8 cellular contexts compared by ENCODE assay signal in the genomic region with DNA sequence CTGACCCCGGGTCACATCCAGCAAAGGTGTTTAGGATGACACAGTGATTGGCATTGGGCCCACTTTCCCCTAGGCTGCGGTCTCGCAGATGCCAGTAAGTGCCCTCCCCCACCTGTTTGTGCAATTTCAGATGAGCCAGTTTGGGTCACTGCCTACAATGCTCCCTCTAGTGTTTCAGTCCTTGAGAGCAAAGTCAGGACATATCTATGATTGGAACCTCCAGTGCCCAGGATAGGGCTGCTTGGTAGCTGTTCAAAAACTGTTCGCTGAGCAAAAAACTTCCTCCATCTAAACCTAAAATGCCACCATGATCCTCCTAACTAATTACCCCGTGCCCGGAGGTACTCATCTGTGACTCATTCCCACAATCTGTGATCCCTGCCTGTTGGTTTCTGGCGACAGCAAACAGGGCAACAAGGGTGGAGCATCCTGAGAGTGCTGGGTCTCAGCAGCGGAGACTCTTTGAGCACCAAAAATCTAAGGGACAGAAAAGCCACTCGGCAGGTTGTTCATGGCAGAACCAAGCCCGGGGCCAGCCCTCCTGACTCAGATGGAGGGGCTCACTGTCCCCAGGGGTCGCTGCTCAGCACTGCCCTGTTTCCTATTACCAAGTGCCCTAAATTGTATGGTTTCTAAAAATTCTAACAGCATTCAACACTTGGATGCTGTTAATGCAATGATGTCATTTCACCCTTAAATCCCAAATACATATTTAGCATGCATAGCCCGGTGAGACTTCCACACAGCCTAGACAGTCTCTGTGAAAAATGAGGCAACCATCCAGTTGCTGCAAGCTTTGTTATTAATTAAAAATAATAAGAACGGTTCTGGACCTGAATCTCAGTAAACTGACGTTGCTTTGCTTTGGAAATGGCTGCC. TPM values are rescaled to one million over a fixed set of nuclear protein-coding genes. Genes with fewer than 3 reads are reported as not detected.
A peak's percentile ranks its signal among the peaks of the same experiment; 100 is the strongest.
DNase-seq lines count a peak whose midpoint lies in the region; ATAC-seq and TF ChIP-seq lines count a peak whose summit lies in the region.

No MANE protein-coding gene starts in this region.

- no peaks in the 10 kb centered on the region for H3K36me3 ChIP-seq in breast epithelium
- no peaks in the 10 kb centered on the region for H3K36me3 ChIP-seq in lower lobe of right lung

- peak; percentile 56 for ATAC-seq in GM18868 (IDR thresholded peaks at IDR 0.05; ENCODE audit: unreplicated experiment)
- ATAC-seq in lower lobe of right lung = peak; percentile 47 to 53
- ATAC-seq in HG03159 (IDR thresholded peaks at IDR 0.05; ENCODE audit: unreplicated experiment) = no peak
- no peak for ATAC-seq in GM19463 (IDR thresholded peaks at IDR 0.05; ENCODE audit: unreplicated experiment)

- H3K27ac ChIP-seq in breast epithelium (no peak overlapping the region), lower lobe of right lung (no peak overlapping the region)

- TF ChIP-seq POLR2A in breast epithelium (IDR thresholded peaks at IDR 0.05) = no peak

- H3K4me1 ChIP-seq in breast epithelium = no peaks in the 10 kb centered on the region
- H3K4me1 ChIP-seq in lower lobe of right lung = peaks cover 17% of the 10 kb centered on the region

- TF ChIP-seq CTCF in breast epithelium (IDR thresholded peaks at IDR 0.05) (no peak), lower lobe of right lung (IDR thresholded peaks at IDR 0.05) (no peak)

- intact Hi-C loops in breast epithelium (cut with DNase I; ENCODE audit: low total_unique reads) = no loop called here
- intact Hi-C loops in lower lobe of right lung (cut with DNase I) = no loop called here

- DNase-seq in AG08395 (ENCODE audit: low spot score) = peak; percentile 46
- DNase-seq in NCI-H345 treated with DMSO at 0.1 percent for 48 hours (lab: John Stamatoyannopoulos, UW; ENCODE audit: unreplicated experiment) = peak; percentile 59
- DNase-seq in breast epithelium (ENCODE audit: low spot score in 2 of 2) = peak in 1 of 2 donors; percentile 68
- DNase-seq in lower lobe of right lung = no peak
- DNase-seq in NK-92 treated with Interleukin-12 subunit alpha and Interleukin-12 subunit beta, amount 100 ng/mL, for 24 hours (lab: John Stamatoyannopoulos, UW) = no peak

- H3K27me3 ChIP-seq in breast epithelium (peaks cover 0 to 29% of the 10 kb centered on the region in 2 donors), lower lobe of right lung (ENCODE audit: low read depth) (peaks cover 69% of the 10 kb centered on the region)

- H3K4me3 ChIP-seq in breast epithelium = peak overlapping the region; percentile 2 to 61 (median 41)
- peak overlapping the region; percentile 38 for H3K4me3 ChIP-seq in lower lobe of right lung

- H3K9me3 ChIP-seq in breast epithelium = no peaks in the 10 kb centered on the region
- H3K9me3 ChIP-seq in lower lobe of right lung = no peaks in the 10 kb centered on the region

RNA-seq across cellular contexts. Expression of gene VSX1, which starts 5.0 kb away (rescaled TPM):
- total RNA-seq in breast epithelium (under 1 TPM in 1 of 3 donors, not detected in 2; 0.44 TPM), lower lobe of right lung (not detected)

RNA-seq across cellular contexts. Expression of gene ACSS1, which starts 19.0 kb away (rescaled TPM):
- total RNA-seq in breast epithelium = 10 to 100 TPM; 17.6 to 38.2 (median 37.4) TPM
- 41.8 TPM for total RNA-seq in lower lobe of right lung

Comparison
In these comparisons a context has a peak if more than half of its experiments do, and no peak if none do; other contexts are left out.
1. DNase-seq: peak in AG08395 (single experiment) and NCI-H345 treated with DMSO at 0.1 percent for 48 hours (single experiment); none in lower lobe of right lung (single experiment) and NK-92 treated with Interleukin-12 subunit alpha and Interleukin-12 subunit beta, amount 100 ng/mL, for 24 hours (single experiment).
2. ATAC-seq: peak in GM18868 (single experiment) and lower lobe of right lung (2 of 2); none in HG03159 (single experiment) and GM19463 (single experiment).